1 cellular context compared by ENCODE assay signal in the genomic region with DNA sequence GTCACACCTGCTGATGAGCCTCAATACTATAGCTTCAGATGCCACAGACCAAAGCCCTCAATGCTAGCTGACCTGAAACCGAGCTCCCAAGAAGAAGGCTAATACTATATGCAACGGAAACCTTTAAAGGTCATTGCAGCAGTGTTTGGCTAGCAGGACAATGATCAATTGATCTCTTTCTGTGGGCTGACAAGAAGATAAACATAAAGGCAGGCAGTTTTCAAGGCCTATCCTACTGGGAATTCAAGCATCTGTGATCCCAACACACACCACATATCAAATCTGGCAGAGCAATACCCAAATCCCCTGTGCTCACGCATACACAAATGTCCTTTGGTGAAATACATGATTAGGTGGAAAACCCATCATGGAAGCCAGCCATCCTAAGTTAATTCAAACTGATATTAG.
A peak's percentile ranks its signal among the peaks of the same experiment; 100 is the strongest.
TF ChIP-seq lines count a peak whose summit lies in the region.

No MANE protein-coding gene starts in this region.

TF ChIP-seq in HepG2, 621 proteins besides CTCF, POLR2A, EP300 and RAD21 (continued from another document and continues in another):
- TF ChIP-seq, protein P1, sequence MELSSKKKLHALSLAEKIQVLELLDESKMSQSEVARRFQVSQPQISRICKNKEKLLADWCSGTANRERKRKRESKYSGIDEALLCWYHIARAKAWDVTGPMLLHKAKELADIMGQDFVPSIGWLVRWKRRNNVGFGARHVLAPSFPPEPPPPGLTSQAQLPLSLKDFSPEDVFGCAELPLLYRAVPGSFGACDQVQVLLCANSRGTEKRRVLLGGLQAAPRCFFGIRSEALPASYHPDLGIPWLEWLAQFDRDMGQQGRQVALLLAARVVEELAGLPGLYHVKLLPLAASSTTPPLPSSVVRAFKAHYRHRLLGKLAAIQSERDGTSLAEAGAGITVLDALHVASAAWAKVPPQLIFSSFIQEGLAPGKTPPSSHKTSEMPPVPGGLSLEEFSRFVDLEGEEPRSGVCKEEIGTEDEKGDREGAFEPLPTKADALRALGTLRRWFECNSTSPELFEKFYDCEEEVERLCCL (CRISPR knock-in tag; IDR thresholded peaks at IDR 0.05; ENCODE audit: borderline replicate concordance), result no peak
- TF ChIP-seq CEBPZ (IDR thresholded peaks at IDR 0.05; ENCODE audit: low read length), result no peak
- no peak for TF ChIP-seq ZNF546 (CRISPR knock-in tag; conservative IDR thresholded peaks at IDR 0.05)
- no peak for TF ChIP-seq AHR (CRISPR knock-in tag; IDR thresholded peaks at IDR 0.05)
- TF ChIP-seq CEBPG (CRISPR knock-in tag; IDR thresholded peaks at IDR 0.05), result peak; percentile 81
- TF ChIP-seq SMARCC2 (IDR thresholded peaks at IDR 0.05), result no peak
- no peak for TF ChIP-seq U2AF1 (optimal IDR thresholded peaks at IDR 0.05; ENCODE audit: low read depth, low read length)
- TF ChIP-seq ZNF225 (CRISPR knock-in tag; IDR thresholded peaks at IDR 0.05), result no peak
- no peak for TF ChIP-seq ZNF513 (CRISPR knock-in tag; conservative IDR thresholded peaks at IDR 0.05)
- peak; percentile 85 for TF ChIP-seq RARA (CRISPR knock-in tag; IDR thresholded peaks at IDR 0.05)
- TF ChIP-seq, protein P2, sequence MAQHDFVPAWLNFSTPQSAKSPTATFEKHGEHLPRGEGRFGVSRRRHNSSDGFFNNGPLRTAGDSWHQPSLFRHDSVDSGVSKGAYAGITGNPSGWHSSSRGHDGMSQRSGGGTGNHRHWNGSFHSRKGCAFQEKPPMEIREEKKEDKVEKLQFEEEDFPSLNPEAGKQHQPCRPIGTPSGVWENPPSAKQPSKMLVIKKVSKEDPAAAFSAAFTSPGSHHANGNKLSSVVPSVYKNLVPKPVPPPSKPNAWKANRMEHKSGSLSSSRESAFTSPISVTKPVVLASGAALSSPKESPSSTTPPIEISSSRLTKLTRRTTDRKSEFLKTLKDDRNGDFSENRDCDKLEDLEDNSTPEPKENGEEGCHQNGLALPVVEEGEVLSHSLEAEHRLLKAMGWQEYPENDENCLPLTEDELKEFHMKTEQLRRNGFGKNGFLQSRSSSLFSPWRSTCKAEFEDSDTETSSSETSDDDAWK (CRISPR knock-in tag; IDR thresholded peaks at IDR 0.05), result no peak
- peak; percentile 80; the same call in 1 of the 2 replicates for TF ChIP-seq ZNF331 (CRISPR knock-in tag; IDR thresholded peaks at IDR 0.05)
- TF ChIP-seq, protein P3, sequence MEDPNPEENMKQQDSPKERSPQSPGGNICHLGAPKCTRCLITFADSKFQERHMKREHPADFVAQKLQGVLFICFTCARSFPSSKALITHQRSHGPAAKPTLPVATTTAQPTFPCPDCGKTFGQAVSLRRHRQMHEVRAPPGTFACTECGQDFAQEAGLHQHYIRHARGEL (CRISPR knock-in tag; IDR thresholded peaks at IDR 0.05), result no peak
- no peak for TF ChIP-seq ZNF607 (CRISPR knock-in tag; IDR thresholded peaks at IDR 0.05; ENCODE audit: borderline replicate concordance)
- no peak for TF ChIP-seq MED8 (CRISPR knock-in tag; IDR thresholded peaks at IDR 0.05; ENCODE audit: insufficient replicate concordance)
- TF ChIP-seq, protein P4, sequence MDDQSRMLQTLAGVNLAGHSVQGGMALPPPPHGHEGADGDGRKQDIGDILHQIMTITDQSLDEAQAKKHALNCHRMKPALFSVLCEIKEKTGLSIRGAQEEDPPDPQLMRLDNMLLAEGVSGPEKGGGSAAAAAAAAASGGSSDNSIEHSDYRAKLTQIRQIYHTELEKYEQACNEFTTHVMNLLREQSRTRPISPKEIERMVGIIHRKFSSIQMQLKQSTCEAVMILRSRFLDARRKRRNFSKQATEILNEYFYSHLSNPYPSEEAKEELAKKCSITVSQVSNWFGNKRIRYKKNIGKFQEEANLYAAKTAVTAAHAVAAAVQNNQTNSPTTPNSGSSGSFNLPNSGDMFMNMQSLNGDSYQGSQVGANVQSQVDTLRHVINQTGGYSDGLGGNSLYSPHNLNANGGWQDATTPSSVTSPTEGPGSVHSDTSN (CRISPR knock-in tag; IDR thresholded peaks at IDR 0.05; ENCODE audit: borderline replicate concordance), result no peak
- TF ChIP-seq JDP2 (CRISPR knock-in tag; IDR thresholded peaks at IDR 0.05; ENCODE audit: borderline replicate concordance), result no peak
- TF ChIP-seq, protein P5, sequence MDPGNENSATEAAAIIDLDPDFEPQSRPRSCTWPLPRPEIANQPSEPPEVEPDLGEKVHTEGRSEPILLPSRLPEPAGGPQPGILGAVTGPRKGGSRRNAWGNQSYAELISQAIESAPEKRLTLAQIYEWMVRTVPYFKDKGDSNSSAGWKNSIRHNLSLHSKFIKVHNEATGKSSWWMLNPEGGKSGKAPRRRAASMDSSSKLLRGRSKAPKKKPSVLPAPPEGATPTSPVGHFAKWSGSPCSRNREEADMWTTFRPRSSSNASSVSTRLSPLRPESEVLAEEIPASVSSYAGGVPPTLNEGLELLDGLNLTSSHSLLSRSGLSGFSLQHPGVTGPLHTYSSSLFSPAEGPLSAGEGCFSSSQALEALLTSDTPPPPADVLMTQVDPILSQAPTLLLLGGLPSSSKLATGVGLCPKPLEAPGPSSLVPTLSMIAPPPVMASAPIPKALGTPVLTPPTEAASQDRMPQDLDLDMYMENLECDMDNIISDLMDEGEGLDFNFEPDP (CRISPR knock-in tag; conservative IDR thresholded peaks at IDR 0.05), result no peak
- TF ChIP-seq SRSF1 (optimal IDR thresholded peaks at IDR 0.05; ENCODE audit: low read depth, low read length), result no peak
- TF ChIP-seq NFKB2 (CRISPR knock-in tag; IDR thresholded peaks at IDR 0.05; ENCODE audit: borderline replicate concordance), result no peak
- TF ChIP-seq, protein P6, sequence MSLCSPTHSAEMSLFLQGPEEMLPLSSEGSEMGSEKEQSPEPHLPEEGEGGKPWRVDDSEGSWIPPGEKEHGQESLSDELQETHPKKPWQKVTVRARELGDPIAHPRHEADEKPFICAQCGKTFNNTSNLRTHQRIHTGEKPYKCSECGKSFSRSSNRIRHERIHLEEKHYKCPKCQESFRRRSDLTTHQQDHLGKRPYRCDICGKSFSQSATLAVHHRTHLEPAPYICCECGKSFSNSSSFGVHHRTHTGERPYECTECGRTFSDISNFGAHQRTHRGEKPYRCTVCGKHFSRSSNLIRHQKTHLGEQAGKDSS (CRISPR knock-in tag; IDR thresholded peaks at IDR 0.05; ENCODE audit: borderline replicate concordance, low read depth), result no peak
- no peak for TF ChIP-seq PRDM15 (CRISPR knock-in tag; IDR thresholded peaks at IDR 0.05)
- TF ChIP-seq REPIN1 (CRISPR knock-in tag; IDR thresholded peaks at IDR 0.05; ENCODE audit: borderline replicate concordance, low read depth), result peak; percentile 70; the same call in 1 of the 2 replicates
- TF ChIP-seq ZNF562 (CRISPR knock-in tag; IDR thresholded peaks at IDR 0.05; ENCODE audit: borderline replicate concordance), result no peak
- no peak for TF ChIP-seq ZNF235 (CRISPR knock-in tag; IDR thresholded peaks at IDR 0.05; ENCODE audit: borderline replicate concordance)
- peak; percentile 48; the same call in 1 of the 2 replicates for TF ChIP-seq ZSCAN9 (CRISPR knock-in tag; IDR thresholded peaks at IDR 0.05; ENCODE audit: borderline replicate concordance)
- TF ChIP-seq NFE2L2 (IDR thresholded peaks at IDR 0.05; ENCODE audit: low read length), result no peak
- no peak for TF ChIP-seq ATRX (CRISPR knock-in tag; IDR thresholded peaks at IDR 0.05; ENCODE audit: borderline replicate concordance)
- TF ChIP-seq STAT5B (CRISPR knock-in tag; IDR thresholded peaks at IDR 0.05), result no peak
- no peak for TF ChIP-seq MXI1 (IDR thresholded peaks at IDR 0.05; ENCODE audit: borderline replicate concordance, low read depth, low read length)
- no peak for TF ChIP-seq NFE2 (CRISPR knock-in tag; IDR thresholded peaks at IDR 0.05)
- no peak for TF ChIP-seq ZNF383 (CRISPR knock-in tag; IDR thresholded peaks at IDR 0.05; ENCODE audit: borderline replicate concordance)
- TF ChIP-seq RAD51 (IDR thresholded peaks at IDR 0.05; ENCODE audit: borderline replicate concordance), result no peak
- TF ChIP-seq ARID3A (IDR thresholded peaks at IDR 0.05; ENCODE audit: low read depth, low read length), result peak; percentile 92
- TF ChIP-seq ZNF3 (CRISPR knock-in tag; IDR thresholded peaks at IDR 0.05), result no peak
- TF ChIP-seq HOXA7 (CRISPR knock-in tag; IDR thresholded peaks at IDR 0.05), result no peak
- TF ChIP-seq RFX1 (IDR thresholded peaks at IDR 0.05), result no peak
- no peak for TF ChIP-seq ZNF20 (CRISPR knock-in tag; IDR thresholded peaks at IDR 0.05)
- no peak for TF ChIP-seq U2AF2 (IDR thresholded peaks at IDR 0.05; ENCODE audit: low read depth, low read length)
- TF ChIP-seq ZNF547 (CRISPR knock-in tag; IDR thresholded peaks at IDR 0.05), result no peak
- TF ChIP-seq, protein P7, sequence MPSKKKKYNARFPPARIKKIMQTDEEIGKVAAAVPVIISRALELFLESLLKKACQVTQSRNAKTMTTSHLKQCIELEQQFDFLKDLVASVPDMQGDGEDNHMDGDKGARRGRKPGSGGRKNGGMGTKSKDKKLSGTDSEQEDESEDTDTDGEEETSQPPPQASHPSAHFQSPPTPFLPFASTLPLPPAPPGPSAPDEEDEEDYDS (CRISPR knock-in tag; IDR thresholded peaks at IDR 0.05), result peak; percentile 33; the same call in 1 of the 2 replicates
- no peak for TF ChIP-seq ZNF564 (CRISPR knock-in tag; IDR thresholded peaks at IDR 0.05)
- TF ChIP-seq ZNF616 (CRISPR knock-in tag; IDR thresholded peaks at IDR 0.05; ENCODE audit: low read depth), result no peak
- peak; percentile 75 for TF ChIP-seq NR2F6 (IDR thresholded peaks at IDR 0.05)
- peak; percentile 86 for TF ChIP-seq NR2F6 (CRISPR knock-in tag; IDR thresholded peaks at IDR 0.05)
- no peak for TF ChIP-seq ZNF451 (CRISPR knock-in tag; IDR thresholded peaks at IDR 0.05)
- TF ChIP-seq ZNF446 (CRISPR knock-in tag; IDR thresholded peaks at IDR 0.05), result no peak
- TF ChIP-seq ZNF260 (CRISPR knock-in tag; IDR thresholded peaks at IDR 0.05; ENCODE audit: borderline replicate concordance, low read depth), result no peak
- TF ChIP-seq LCORL (IDR thresholded peaks at IDR 0.05), result no peak
- TF ChIP-seq LCORL (CRISPR knock-in tag; IDR thresholded peaks at IDR 0.05), result peak; percentile 64; the same call in 1 of the 2 replicates
